13 cellular contexts compared by ENCODE assay signal in the genomic region with DNA sequence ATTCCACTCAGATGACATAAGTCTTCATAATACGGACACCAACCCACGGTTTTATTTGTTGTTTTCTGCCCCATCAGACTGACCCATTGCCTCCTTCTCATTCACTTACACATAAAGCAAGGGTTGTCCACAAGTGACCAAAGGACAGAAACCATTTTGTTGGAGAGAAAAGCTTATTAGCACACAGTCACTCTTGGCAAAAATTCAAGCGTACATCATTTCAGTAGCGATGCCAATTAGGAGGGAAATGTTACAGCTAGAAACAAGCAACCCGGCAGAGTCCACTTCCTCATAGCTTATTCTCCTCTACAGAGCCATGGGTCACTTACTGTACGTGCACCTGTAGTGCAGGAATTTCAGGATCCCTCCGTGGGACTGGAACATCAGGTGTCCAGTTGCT. TPM values are rescaled to one million over a fixed set of nuclear protein-coding genes. Genes with fewer than 3 reads are reported as not detected.
DNase-seq lines count a peak whose midpoint lies in the region; ATAC-seq and TF ChIP-seq lines count a peak whose summit lies in the region.
"Had no signal": no experiment of that assay in that cellular context is flagged by ENCODE, and none has a peak within 500 bp of the region (broad histone marks: within the 10 kb centered on the region; RNA-seq: fewer than 3 reads in every experiment).

No MANE protein-coding gene starts in this region.

- TF ChIP-seq CTCF in smooth muscle cell (IDR thresholded peaks at IDR 0.05; ENCODE audit: borderline replicate concordance, insufficient read depth, poor library complexity, severe bottlenecking): no peak

- H3K9ac ChIP-seq in smooth muscle cell (ENCODE audit: low read depth): peak overlapping the region; percentile 45

- H2AFZ ChIP-seq in smooth muscle cell (ENCODE audit: low read depth): no peak overlapping the region

- peak overlapping the region; percentile 72 for H3K4me2 ChIP-seq in smooth muscle cell

- no peaks in the 10 kb centered on the region for H3K79me2 ChIP-seq in smooth muscle cell (ENCODE audit: low read depth)

- peaks cover 20% of the 10 kb centered on the region for H3K4me1 ChIP-seq in smooth muscle cell (ENCODE audit: low read depth)

- H4K20me1 ChIP-seq in smooth muscle cell (ENCODE audit: low read depth): peaks cover 4% of the 10 kb centered on the region

- H3F3A ChIP-seq in smooth muscle cell (ENCODE audit: low read depth): peaks cover 20% of the 10 kb centered on the region

- H3K27ac ChIP-seq in smooth muscle cell (ENCODE audit: low read depth): peak overlapping the region; percentile 93

- H3K36me3 ChIP-seq in smooth muscle cell (ENCODE audit: low read depth): no peaks in the 10 kb centered on the region
- H3K36me3 ChIP-seq: HAP-1 had no signal

- no peaks in the 10 kb centered on the region for H3K27me3 ChIP-seq in smooth muscle cell (ENCODE audit: low read depth)

- 55% methylated on average over 7 of the region's 7 CpGs for WGBS in smooth muscle cell (ENCODE audit: low lambda C conversion rate)

- ATAC-seq in HG02610 (IDR thresholded peaks at IDR 0.05; ENCODE audit: unreplicated experiment): no peak
- ATAC-seq: effector memory CD8-positive, alpha-beta T cell; GM12878 had no signal

- no peak overlapping the region for H3K4me3 ChIP-seq in smooth muscle cell
- H3K4me3 ChIP-seq: GM12878, HAP-1 had no signal

- no peaks in the 10 kb centered on the region for H3K9me3 ChIP-seq in smooth muscle cell (replicated peaks; ENCODE audit: low read depth)
- H3K9me3 ChIP-seq: HAP-1 had no signal

- DNase-seq in M059J (ENCODE audit: low read depth) (peak; percentile 65), astrocyte of the hippocampus (ENCODE audit: low read depth, low spot score) (peak; percentile 50), islet precursor cell (peak; percentile 52), smooth muscle cell (lab: John Stamatoyannopoulos, UW; ENCODE audit: unreplicated experiment) (no peak), DMS114 treated with DMSO at 0.1 percent for 48 hours (lab: John Stamatoyannopoulos, UW; ENCODE audit: unreplicated experiment) (no peak), DMS79 (lab: John Stamatoyannopoulos, UW) (no peak), NCI-H510A (lab: John Stamatoyannopoulos, UW) (no peak)
- DNase-seq: effector memory CD8-positive, alpha-beta T cell; naive B cell; NCI-H2081 treated with DMSO at 0.1 percent for 48 hours had no signal

RNA-seq across cellular contexts. Expression of gene ABLIM1, which starts 23.0 kb away (rescaled TPM):
- 1.4 and 5.8 TPM in 2 replicates for total RNA-seq in M059J (2014; rRNA removed; shearing (Covaris generic))
- total RNA-seq in smooth muscle cell: 8.9 and 17.6 TPM in 2 replicates
- 1.6 and 3.4 TPM in 2 replicates for polyA plus RNA-seq in smooth muscle cell

Comparison
In these comparisons a context has a peak if more than half of its experiments do, and no peak if none do; other contexts are left out.
1. DNase-seq: peak in M059J (single experiment), astrocyte of the hippocampus (single experiment) and islet precursor cell (single experiment); none in smooth muscle cell (single experiment), DMS114 treated with DMSO at 0.1 percent for 48 hours (single experiment), DMS79 (single experiment) and NCI-H510A (single experiment).